Comparison of ENCODE assay signal across 1 cellular context in the genomic region with DNA sequence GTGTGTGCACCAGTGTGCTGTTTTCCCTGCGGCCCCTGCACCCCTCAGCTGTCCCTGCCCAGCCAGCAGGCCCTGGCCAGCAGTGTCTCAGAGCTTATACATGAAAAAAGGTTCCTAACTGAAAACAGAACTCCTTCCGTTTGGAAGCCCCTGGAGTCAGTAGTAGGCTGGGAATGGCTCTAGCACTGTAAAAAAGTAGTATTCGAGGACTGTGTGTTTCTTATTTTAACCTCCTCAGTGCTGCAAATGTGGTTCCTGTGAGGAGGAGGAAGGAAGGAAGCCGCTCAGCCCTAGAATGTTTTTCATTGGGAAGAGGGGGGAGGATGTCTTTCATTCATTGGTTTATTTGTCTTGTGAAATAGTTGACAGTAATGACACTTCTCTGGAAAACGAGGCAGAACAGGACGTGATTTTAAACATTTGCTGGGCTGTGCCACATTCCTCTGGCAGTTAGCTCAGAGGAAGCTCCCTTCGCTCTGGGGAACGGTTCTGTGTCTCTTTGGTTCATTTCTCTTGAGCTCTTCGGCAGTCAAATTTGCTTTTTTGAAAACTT.
TF ChIP-seq lines count a peak whose summit lies in the region.

No MANE protein-coding gene starts in this region.

TF ChIP-seq in HepG2, 621 proteins besides CTCF, POLR2A, EP300 and RAD21 (continued from another document and continues in another):
- TF ChIP-seq, protein P1, sequence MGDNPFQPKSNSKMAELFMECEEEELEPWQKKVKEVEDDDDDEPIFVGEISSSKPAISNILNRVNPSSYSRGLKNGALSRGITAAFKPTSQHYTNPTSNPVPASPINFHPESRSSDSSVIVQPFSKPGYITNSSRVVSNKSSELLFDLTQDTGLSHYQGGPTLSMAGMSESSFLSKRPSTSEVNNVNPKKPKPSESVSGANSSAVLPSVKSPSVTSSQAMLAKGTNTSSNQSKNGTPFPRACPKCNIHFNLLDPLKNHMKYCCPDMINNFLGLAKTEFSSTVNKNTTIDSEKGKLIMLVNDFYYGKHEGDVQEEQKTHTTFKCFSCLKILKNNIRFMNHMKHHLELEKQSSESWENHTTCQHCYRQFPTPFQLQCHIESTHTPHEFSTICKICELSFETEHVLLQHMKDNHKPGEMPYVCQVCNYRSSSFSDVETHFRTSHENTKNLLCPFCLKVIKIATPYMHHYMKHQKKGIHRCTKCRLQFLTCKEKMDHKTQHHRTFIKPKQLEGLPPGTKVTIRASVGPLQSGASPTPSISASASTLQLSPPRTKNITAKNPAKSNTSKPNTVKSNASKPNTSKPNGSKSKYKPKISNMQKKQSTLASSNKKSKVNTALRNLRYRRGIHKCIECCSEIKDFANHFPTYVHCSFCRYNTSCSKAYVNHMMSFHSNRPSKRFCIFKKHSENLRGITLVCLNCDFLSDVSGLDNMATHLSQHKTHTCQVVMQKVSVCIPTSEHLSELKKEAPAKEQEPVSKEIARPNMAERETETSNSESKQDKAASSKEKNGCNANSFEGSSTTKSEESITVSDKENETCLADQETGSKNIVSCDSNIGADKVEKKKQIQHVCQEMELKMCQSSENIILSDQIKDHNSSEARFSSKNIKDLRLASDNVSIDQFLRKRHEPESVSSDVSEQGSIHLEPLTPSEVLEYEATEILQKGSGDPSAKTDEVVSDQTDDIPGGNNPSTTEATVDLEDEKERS (CRISPR knock-in tag; IDR thresholded peaks at IDR 0.05), result no peak
- TF ChIP-seq KLF11 (CRISPR knock-in tag; IDR thresholded peaks at IDR 0.05) (peak; percentile 74), STAT5B (CRISPR knock-in tag; IDR thresholded peaks at IDR 0.05) (no peak), ZNF143 (CRISPR knock-in tag; IDR thresholded peaks at IDR 0.05) (no peak), PHF21A (CRISPR knock-in tag; IDR thresholded peaks at IDR 0.05) (peak; percentile 67), ZNF451 (CRISPR knock-in tag; IDR thresholded peaks at IDR 0.05) (0 out of 2 replicates have a peak, but pooled peaks have one; percentile 44), MED1 (CRISPR knock-in tag; IDR thresholded peaks at IDR 0.05) (peak; percentile 58), YEATS2 (CRISPR knock-in tag; IDR thresholded peaks at IDR 0.05; ENCODE audit: borderline replicate concordance) (0 out of 2 replicates have a peak, but pooled peaks have one; percentile 27), CHCHD3 (CRISPR knock-in tag; IDR thresholded peaks at IDR 0.05) (0 out of 2 replicates have a peak, but pooled peaks have one; percentile 44), TBX2 (CRISPR knock-in tag; IDR thresholded peaks at IDR 0.05; ENCODE audit: borderline replicate concordance) (peak; percentile 53; the same call in 1 of the 2 replicates), ZNF850 (CRISPR knock-in tag; conservative IDR thresholded peaks at IDR 0.05) (no peak), PHF8 (CRISPR knock-in tag; IDR thresholded peaks at IDR 0.05) (0 out of 2 replicates have a peak, but pooled peaks have one; percentile 25), ZNF33B (CRISPR knock-in tag; IDR thresholded peaks at IDR 0.05) (no peak), ELF4 (CRISPR knock-in tag; IDR thresholded peaks at IDR 0.05; ENCODE audit: borderline replicate concordance) (peak; percentile 51; the same call in 1 of the 2 replicates), FOXP1 (IDR thresholded peaks at IDR 0.05) (no peak), FOXP1 (CRISPR knock-in tag; IDR thresholded peaks at IDR 0.05) (peak; percentile 54; the same call in 1 of the 2 replicates), ZNF674 (CRISPR knock-in tag; IDR thresholded peaks at IDR 0.05; ENCODE audit: low read depth) (no peak), SOX6 (IDR thresholded peaks at IDR 0.05) (no peak), SOX6 (CRISPR knock-in tag; IDR thresholded peaks at IDR 0.05) (peak; percentile 35; the same call in 1 of the 2 replicates), SOX13 (IDR thresholded peaks at IDR 0.05) (no peak), SOX13 (CRISPR knock-in tag; conservative IDR thresholded peaks at IDR 0.05 in 1 of 2, IDR thresholded peaks at IDR 0.05 in 1 of 2) (peak in 1 of 2 experiments; percentile 54; a peak in 1 of 4 replicates), TBL1XR1 (IDR thresholded peaks at IDR 0.05; ENCODE audit: borderline replicate concordance, low read length, partially characterized antibody) (no peak), MEF2D (CRISPR knock-in tag; IDR thresholded peaks at IDR 0.05) (0 out of 2 replicates have a peak, but pooled peaks have one; percentile 53), NFYC (CRISPR knock-in tag; IDR thresholded peaks at IDR 0.05) (peak; percentile 31; the same call in 1 of the 2 replicates), RBFOX2 (IDR thresholded peaks at IDR 0.05; ENCODE audit: low read depth, low read length) (peak; percentile 75; the same call in 1 of the 2 replicates), GATA4 (IDR thresholded peaks at IDR 0.05; ENCODE audit: borderline replicate concordance, low read depth) (peak; percentile 24; the same call in 1 of the 2 replicates), ZFAT (CRISPR knock-in tag; conservative IDR thresholded peaks at IDR 0.05) (0 out of 2 replicates have a peak, but pooled peaks have one; percentile 1), CBFB (CRISPR knock-in tag; IDR thresholded peaks at IDR 0.05) (0 out of 2 replicates have a peak, but pooled peaks have one; percentile 31), ZNF614 (CRISPR knock-in tag; IDR thresholded peaks at IDR 0.05; ENCODE audit: borderline replicate concordance) (peak; percentile 59; the same call in 1 of the 2 replicates), HDAC1 (CRISPR knock-in tag; IDR thresholded peaks at IDR 0.05) (peak; percentile 62), ADNP (CRISPR knock-in tag; IDR thresholded peaks at IDR 0.05) (no peak), ZNF724P (CRISPR knock-in tag; IDR thresholded peaks at IDR 0.05; ENCODE audit: borderline replicate concordance) (no peak), KLF16 (CRISPR knock-in tag; IDR thresholded peaks at IDR 0.05) (0 out of 4 replicates have a peak, but pooled peaks of 1 of the 2 experiments have one; percentile 42), NCOA2 (CRISPR knock-in tag; IDR thresholded peaks at IDR 0.05) (peak; percentile 62), ZFP90 (CRISPR knock-in tag; IDR thresholded peaks at IDR 0.05; ENCODE audit: borderline replicate concordance) (0 out of 2 replicates have a peak, but pooled peaks have one; percentile 4), FOXK1 (CRISPR knock-in tag; IDR thresholded peaks at IDR 0.05; ENCODE audit: borderline replicate concordance, low read depth) (no peak), CCAR2 (optimal IDR thresholded peaks at IDR 0.05; ENCODE audit: low read depth, low read length) (no peak), SPEN (CRISPR knock-in tag; IDR thresholded peaks at IDR 0.05; ENCODE audit: low read depth) (no peak), CREM (IDR thresholded peaks at IDR 0.05) (peak; percentile 32; the same call in 1 of the 2 replicates), CREM (CRISPR knock-in tag; IDR thresholded peaks at IDR 0.05) (no peak), KAT2B (IDR thresholded peaks at IDR 0.05; ENCODE audit: borderline replicate concordance, low read depth, low read length) (no peak), SRF (IDR thresholded peaks at IDR 0.05; ENCODE audit: low read depth, low read length) (no peak)
- TF ChIP-seq, protein P2, sequence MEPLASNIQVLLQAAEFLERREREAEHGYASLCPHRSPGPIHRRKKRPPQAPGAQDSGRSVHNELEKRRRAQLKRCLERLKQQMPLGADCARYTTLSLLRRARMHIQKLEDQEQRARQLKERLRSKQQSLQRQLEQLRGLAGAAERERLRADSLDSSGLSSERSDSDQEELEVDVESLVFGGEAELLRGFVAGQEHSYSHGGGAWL (CRISPR knock-in tag; IDR thresholded peaks at IDR 0.05), result 0 out of 2 replicates have a peak, but pooled peaks have one; percentile 41
- TF ChIP-seq, protein P3, sequence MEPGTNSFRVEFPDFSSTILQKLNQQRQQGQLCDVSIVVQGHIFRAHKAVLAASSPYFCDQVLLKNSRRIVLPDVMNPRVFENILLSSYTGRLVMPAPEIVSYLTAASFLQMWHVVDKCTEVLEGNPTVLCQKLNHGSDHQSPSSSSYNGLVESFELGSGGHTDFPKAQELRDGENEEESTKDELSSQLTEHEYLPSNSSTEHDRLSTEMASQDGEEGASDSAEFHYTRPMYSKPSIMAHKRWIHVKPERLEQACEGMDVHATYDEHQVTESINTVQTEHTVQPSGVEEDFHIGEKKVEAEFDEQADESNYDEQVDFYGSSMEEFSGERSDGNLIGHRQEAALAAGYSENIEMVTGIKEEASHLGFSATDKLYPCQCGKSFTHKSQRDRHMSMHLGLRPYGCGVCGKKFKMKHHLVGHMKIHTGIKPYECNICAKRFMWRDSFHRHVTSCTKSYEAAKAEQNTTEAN (CRISPR knock-in tag; conservative IDR thresholded peaks at IDR 0.05), result 0 out of 2 replicates have a peak, but pooled peaks have one; percentile 15
- TF ChIP-seq, protein P4, sequence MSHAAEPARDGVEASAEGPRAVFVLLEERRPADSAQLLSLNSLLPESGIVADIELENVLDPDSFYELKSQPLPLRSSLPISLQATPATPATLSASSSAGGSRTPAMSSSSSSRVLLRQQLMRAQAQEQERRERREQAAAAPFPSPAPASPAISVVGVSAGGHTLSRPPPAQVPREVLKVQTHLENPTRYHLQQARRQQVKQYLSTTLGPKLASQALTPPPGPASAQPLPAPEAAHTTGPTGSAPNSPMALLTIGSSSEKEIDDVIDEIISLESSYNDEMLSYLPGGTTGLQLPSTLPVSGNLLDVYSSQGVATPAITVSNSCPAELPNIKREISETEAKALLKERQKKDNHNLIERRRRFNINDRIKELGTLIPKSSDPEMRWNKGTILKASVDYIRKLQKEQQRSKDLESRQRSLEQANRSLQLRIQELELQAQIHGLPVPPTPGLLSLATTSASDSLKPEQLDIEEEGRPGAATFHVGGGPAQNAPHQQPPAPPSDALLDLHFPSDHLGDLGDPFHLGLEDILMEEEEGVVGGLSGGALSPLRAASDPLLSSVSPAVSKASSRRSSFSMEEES (CRISPR knock-in tag; IDR thresholded peaks at IDR 0.05), result 0 out of 2 replicates have a peak, but pooled peaks have one; percentile 38
- TF ChIP-seq, protein P5, sequence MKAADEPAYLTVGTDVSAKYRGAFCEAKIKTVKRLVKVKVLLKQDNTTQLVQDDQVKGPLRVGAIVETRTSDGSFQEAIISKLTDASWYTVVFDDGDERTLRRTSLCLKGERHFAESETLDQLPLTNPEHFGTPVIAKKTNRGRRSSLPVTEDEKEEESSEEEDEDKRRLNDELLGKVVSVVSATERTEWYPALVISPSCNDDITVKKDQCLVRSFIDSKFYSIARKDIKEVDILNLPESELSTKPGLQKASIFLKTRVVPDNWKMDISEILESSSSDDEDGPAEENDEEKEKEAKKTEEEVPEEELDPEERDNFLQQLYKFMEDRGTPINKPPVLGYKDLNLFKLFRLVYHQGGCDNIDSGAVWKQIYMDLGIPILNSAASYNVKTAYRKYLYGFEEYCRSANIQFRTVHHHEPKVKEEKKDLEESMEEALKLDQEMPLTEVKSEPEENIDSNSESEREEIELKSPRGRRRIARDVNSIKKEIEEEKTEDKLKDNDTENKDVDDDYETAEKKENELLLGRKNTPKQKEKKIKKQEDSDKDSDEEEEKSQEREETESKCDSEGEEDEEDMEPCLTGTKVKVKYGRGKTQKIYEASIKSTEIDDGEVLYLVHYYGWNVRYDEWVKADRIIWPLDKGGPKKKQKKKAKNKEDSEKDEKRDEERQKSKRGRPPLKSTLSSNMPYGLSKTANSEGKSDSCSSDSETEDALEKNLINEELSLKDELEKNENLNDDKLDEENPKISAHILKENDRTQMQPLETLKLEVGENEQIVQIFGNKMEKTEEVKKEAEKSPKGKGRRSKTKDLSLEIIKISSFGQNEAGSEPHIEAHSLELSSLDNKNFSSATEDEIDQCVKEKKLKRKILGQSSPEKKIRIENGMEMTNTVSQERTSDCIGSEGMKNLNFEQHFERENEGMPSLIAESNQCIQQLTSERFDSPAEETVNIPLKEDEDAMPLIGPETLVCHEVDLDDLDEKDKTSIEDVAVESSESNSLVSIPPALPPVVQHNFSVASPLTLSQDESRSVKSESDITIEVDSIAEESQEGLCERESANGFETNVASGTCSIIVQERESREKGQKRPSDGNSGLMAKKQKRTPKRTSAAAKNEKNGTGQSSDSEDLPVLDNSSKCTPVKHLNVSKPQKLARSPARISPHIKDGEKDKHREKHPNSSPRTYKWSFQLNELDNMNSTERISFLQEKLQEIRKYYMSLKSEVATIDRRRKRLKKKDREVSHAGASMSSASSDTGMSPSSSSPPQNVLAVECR (CRISPR knock-in tag; IDR thresholded peaks at IDR 0.05; ENCODE audit: borderline replicate concordance), result peak; percentile 57; the same call in 1 of the 2 replicates
- TF ChIP-seq, protein P6, sequence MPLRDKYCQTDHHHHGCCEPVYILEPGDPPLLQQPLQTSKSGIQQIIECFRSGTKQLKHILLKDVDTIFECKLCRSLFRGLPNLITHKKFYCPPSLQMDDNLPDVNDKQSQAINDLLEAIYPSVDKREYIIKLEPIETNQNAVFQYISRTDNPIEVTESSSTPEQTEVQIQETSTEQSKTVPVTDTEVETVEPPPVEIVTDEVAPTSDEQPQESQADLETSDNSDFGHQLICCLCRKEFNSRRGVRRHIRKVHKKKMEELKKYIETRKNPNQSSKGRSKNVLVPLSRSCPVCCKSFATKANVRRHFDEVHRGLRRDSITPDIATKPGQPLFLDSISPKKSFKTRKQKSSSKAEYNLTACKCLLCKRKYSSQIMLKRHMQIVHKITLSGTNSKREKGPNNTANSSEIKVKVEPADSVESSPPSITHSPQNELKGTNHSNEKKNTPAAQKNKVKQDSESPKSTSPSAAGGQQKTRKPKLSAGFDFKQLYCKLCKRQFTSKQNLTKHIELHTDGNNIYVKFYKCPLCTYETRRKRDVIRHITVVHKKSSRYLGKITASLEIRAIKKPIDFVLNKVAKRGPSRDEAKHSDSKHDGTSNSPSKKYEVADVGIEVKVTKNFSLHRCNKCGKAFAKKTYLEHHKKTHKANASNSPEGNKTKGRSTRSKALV (CRISPR knock-in tag; IDR thresholded peaks at IDR 0.05), result peak; percentile 13; the same call in 1 of the 2 replicates
- TF ChIP-seq, protein P7, sequence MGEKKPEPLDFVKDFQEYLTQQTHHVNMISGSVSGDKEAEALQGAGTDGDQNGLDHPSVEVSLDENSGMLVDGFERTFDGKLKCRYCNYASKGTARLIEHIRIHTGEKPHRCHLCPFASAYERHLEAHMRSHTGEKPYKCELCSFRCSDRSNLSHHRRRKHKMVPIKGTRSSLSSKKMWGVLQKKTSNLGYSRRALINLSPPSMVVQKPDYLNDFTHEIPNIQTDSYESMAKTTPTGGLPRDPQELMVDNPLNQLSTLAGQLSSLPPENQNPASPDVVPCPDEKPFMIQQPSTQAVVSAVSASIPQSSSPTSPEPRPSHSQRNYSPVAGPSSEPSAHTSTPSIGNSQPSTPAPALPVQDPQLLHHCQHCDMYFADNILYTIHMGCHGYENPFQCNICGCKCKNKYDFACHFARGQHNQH (CRISPR knock-in tag; IDR thresholded peaks at IDR 0.05), result 0 out of 2 replicates have a peak, but pooled peaks have one; percentile 46
- TF ChIP-seq, protein P8, sequence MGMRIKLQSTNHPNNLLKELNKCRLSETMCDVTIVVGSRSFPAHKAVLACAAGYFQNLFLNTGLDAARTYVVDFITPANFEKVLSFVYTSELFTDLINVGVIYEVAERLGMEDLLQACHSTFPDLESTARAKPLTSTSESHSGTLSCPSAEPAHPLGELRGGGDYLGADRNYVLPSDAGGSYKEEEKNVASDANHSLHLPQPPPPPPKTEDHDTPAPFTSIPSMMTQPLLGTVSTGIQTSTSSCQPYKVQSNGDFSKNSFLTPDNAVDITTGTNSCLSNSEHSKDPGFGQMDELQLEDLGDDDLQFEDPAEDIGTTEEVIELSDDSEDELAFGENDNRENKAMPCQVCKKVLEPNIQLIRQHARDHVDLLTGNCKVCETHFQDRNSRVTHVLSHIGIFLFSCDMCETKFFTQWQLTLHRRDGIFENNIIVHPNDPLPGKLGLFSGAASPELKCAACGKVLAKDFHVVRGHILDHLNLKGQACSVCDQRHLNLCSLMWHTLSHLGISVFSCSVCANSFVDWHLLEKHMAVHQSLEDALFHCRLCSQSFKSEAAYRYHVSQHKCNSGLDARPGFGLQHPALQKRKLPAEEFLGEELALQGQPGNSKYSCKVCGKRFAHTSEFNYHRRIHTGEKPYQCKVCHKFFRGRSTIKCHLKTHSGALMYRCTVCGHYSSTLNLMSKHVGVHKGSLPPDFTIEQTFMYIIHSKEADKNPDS (CRISPR knock-in tag; IDR thresholded peaks at IDR 0.05), result no peak
